9 cellular contexts compared by ENCODE assay signal in genomic region chr5:93583525-93583798, GRCh38. TPM values are rescaled to one million over a fixed set of nuclear protein-coding genes. Genes with fewer than 3 reads are reported as not detected.
A peak's percentile ranks its signal among the peaks of the same experiment; 100 is the strongest.
DNase-seq lines count a peak whose midpoint lies in the region; ATAC-seq and TF ChIP-seq lines count a peak whose summit lies in the region.
"Had no signal": no experiment of that assay in that cellular context is flagged by ENCODE, and none has a peak within 500 bp of the region (broad histone marks: within the 10 kb centered on the region; RNA-seq: fewer than 3 reads in every experiment).

No MANE protein-coding gene starts in this region.

- BruUV-seq in OCI-LY7 (replicated peaks; lab: Mats Ljungman, UMichigan), result no TSS peak

- no peak for DNase-seq in DND-41
- DNase-seq in Karpas-422, result peak; percentile 42
- DNase-seq in ovary, result no peak
- no peak for DNase-seq in NK-92 treated with Interleukin-12 subunit alpha and Interleukin-12 subunit beta, amount 100 ng/mL, for 24 hours (lab: John Stamatoyannopoulos, UW)
- DNase-seq in OCI-LY7 (ENCODE audit: low spot score), result no peak
- no peak for DNase-seq in mesendoderm
- DNase-seq: activated B cell treated with CpG ODN at 0.5 μM for 24 hours had no signal

- 0 to 1% (median 1%) methylated on average over 6 of the region's 6 CpGs for WGBS in ovary, 3 donors
- no CpG with 5 or more reads among the region's 6 CpGs for WGBS in mesendoderm (ENCODE audit: extremely low coverage, insufficient coverage, low lambda C conversion rate)

- CTCF ChIA-PET in OCI-LY7 (lab: Charles Lee; ENCODE audit: unreplicated experiment), result no interaction called here

- H3K27ac ChIP-seq in DND-41 (ENCODE audit: low read length), result no peak overlapping the region
- no peak overlapping the region for H3K27ac ChIP-seq in Karpas-422 (ENCODE audit: low read length)
- peak overlapping the region; percentile 20 for H3K27ac ChIP-seq in duodenal mucosa (ENCODE audit: low read depth, low read length)
- H3K27ac ChIP-seq in ovary, result peak overlapping the region; percentile 55 to 68
- no peak overlapping the region for H3K27ac ChIP-seq in OCI-LY7 (ENCODE audit: low read depth, low read length, poor library complexity, severe bottlenecking)
- H3K27ac ChIP-seq in mesendoderm (ENCODE audit: low read depth, low read length), result no peak overlapping the region

- no peak overlapping the region for H3K4ac ChIP-seq in mesendoderm (ENCODE audit: low read depth, low read length)

- H3K23ac ChIP-seq in mesendoderm (ENCODE audit: low read length), result no peak overlapping the region

- ATAC-seq in DND-41 (ENCODE audit: insufficient read depth, low read depth) (no peak), HG03439 (IDR thresholded peaks at IDR 0.05; ENCODE audit: unreplicated experiment) (no peak)

- peaks cover 24% of the 10 kb centered on the region for H3K4me1 ChIP-seq in DND-41 (ENCODE audit: insufficient read depth, low read length)
- peaks cover 45% of the 10 kb centered on the region for H3K4me1 ChIP-seq in Karpas-422 (ENCODE audit: low read length)
- H3K4me1 ChIP-seq in duodenal mucosa (ENCODE audit: control insufficient read depth in 1 of 2, insufficient read depth in 2 of 2, low read length in 2 of 2), result peaks cover 20 to 26% of the 10 kb centered on the region in 2 donors
- peaks cover 8% of the 10 kb centered on the region for H3K4me1 ChIP-seq in ovary (ENCODE audit: insufficient read depth)
- no peaks in the 10 kb centered on the region for H3K4me1 ChIP-seq in OCI-LY7 (ENCODE audit: insufficient read depth, low read length, poor library complexity, severe bottlenecking)
- H3K4me1 ChIP-seq in mesendoderm (ENCODE audit: control insufficient read depth, low read depth, low read length), result no peaks in the 10 kb centered on the region

- H4K5ac ChIP-seq in mesendoderm (ENCODE audit: low read length), result no peak overlapping the region

- no peak overlapping the region for H3K56ac ChIP-seq in mesendoderm (ENCODE audit: low read length)

- no peak overlapping the region for H2BK120ac ChIP-seq in mesendoderm (ENCODE audit: low read depth, low read length)

- H3K4me3 ChIP-seq in DND-41 (ENCODE audit: low read depth in 1 of 2, low read length in 2 of 2), result peak overlapping the region in 1 of 2 experiments; percentile 53; a peak in 2 of 4 replicates
- peak overlapping the region; percentile 65 for H3K4me3 ChIP-seq in Karpas-422 (ENCODE audit: low read length)
- peak overlapping the region; percentile 60 to 62 for H3K4me3 ChIP-seq in duodenal mucosa (ENCODE audit: low read depth in 1 of 2, low read length in 2 of 2)
- H3K4me3 ChIP-seq in ovary, result peak overlapping the region; percentile 67
- no peak overlapping the region for H3K4me3 ChIP-seq in OCI-LY7 (ENCODE audit: low read depth, low read length, poor library complexity, severe bottlenecking)
- H3K4me3 ChIP-seq in mesendoderm (ENCODE audit: low read length), result no peak overlapping the region

- H3K4me2 ChIP-seq in DND-41 (ENCODE audit: insufficient read depth, low read length) (peak overlapping the region; percentile 61; the same call in 1 of the 2 replicates), Karpas-422 (ENCODE audit: low read depth, low read length, poor library complexity, severe bottlenecking) (peak overlapping the region; percentile 92), OCI-LY7 (ENCODE audit: low read length) (no peak overlapping the region), mesendoderm (ENCODE audit: low read length) (no peak overlapping the region)

- H3K18ac ChIP-seq in mesendoderm (ENCODE audit: low read length), result no peak overlapping the region

- TF ChIP-seq EP300 in ovary (IDR thresholded peaks at IDR 0.05), result no peak

- H3K79me1 ChIP-seq in mesendoderm (ENCODE audit: low read length), result no peaks in the 10 kb centered on the region

- TF ChIP-seq CTCF in DND-41 (IDR thresholded peaks at IDR 0.05; ENCODE audit: borderline replicate concordance, extremely low read depth, low read length, poor library complexity, severe bottlenecking) (no peak), ovary (IDR thresholded peaks at IDR 0.05) (no peak), OCI-LY7 (conservative IDR thresholded peaks at IDR 0.05; ENCODE audit: low read length) (no peak)

- H2AFZ ChIP-seq in DND-41 (ENCODE audit: low read depth, low read length), result no peak overlapping the region
- H2AFZ ChIP-seq in Karpas-422 (ENCODE audit: low read length), result 0 out of 2 replicates have a peak overlapping the region, but pooled peaks have one; percentile 34
- H2AFZ ChIP-seq in OCI-LY7 (ENCODE audit: low read length), result no peak overlapping the region

- no peaks in the 10 kb centered on the region for H3K36me3 ChIP-seq in DND-41 (ENCODE audit: insufficient read depth, low read length)
- no peaks in the 10 kb centered on the region for H3K36me3 ChIP-seq in Karpas-422 (ENCODE audit: insufficient read depth, low read length)
- no peaks in the 10 kb centered on the region for H3K36me3 ChIP-seq in duodenal mucosa (ENCODE audit: control insufficient read depth in 1 of 2, insufficient read depth in 2 of 2, low read length in 2 of 2)
- H3K36me3 ChIP-seq in ovary, result no peaks in the 10 kb centered on the region
- H3K36me3 ChIP-seq in OCI-LY7 (ENCODE audit: insufficient read depth, low read length), result no peaks in the 10 kb centered on the region
- H3K36me3 ChIP-seq in mesendoderm (ENCODE audit: control insufficient read depth, insufficient read depth, low read length), result no peaks in the 10 kb centered on the region

- POLR2A ChIA-PET in OCI-LY7 (lab: Charles Lee), result no interaction called here

- no peak overlapping the region for H4K8ac ChIP-seq in mesendoderm (ENCODE audit: low read depth, low read length)

- intact Hi-C loops in ovary (cut with DNase I) (loop anchor here in 3 of 4 donors (5.0 to 10.0 kb wide), 5 partner anchors 51 to 669 kb away; no protein-coding TSS in a partner anchor), OCI-LY7 (cut with micrococcal nuclease; ENCODE audit: unreplicated experiment) (loop anchor here (5.0 kb wide), 2 partner anchors 334 to 1154 kb away; no protein-coding TSS in a partner anchor)

- H2BK5ac ChIP-seq in mesendoderm (ENCODE audit: low read length), result no peak overlapping the region

- H2AK5ac ChIP-seq in mesendoderm (ENCODE audit: low read length), result no peak overlapping the region

- no peaks in the 10 kb centered on the region for H3K9me2 ChIP-seq in Karpas-422 (replicated peaks; ENCODE audit: insufficient read depth, low read length)
- H3K9me2 ChIP-seq in OCI-LY7 (ENCODE audit: insufficient read depth, low read length), result no peaks in the 10 kb centered on the region

- H3K9me3 ChIP-seq in DND-41 (ENCODE audit: insufficient read depth, low read length, severe bottlenecking), result no peaks in the 10 kb centered on the region
- no peaks in the 10 kb centered on the region for H3K9me3 ChIP-seq in Karpas-422 (ENCODE audit: low read length)
- H3K9me3 ChIP-seq in duodenal mucosa (ENCODE audit: control insufficient read depth in 1 of 2, low read length in 2 of 2), result no peaks in the 10 kb centered on the region
- H3K9me3 ChIP-seq in ovary, result no peaks in the 10 kb centered on the region
- no peaks in the 10 kb centered on the region for H3K9me3 ChIP-seq in OCI-LY7 (ENCODE audit: low read length)

- H3K27me3 ChIP-seq in DND-41 (ENCODE audit: insufficient read depth, low read length, poor library complexity) (peaks cover 33% of the 10 kb centered on the region), Karpas-422 (ENCODE audit: low read length) (peaks cover 4% of the 10 kb centered on the region; the same call in 1 of the 2 replicates), duodenal mucosa (ENCODE audit: control insufficient read depth in 1 of 2, insufficient read depth in 2 of 2, low read length in 2 of 2) (peaks cover 61 to 77% of the 10 kb centered on the region in 2 donors), ovary (no peaks in the 10 kb centered on the region), mesendoderm (ENCODE audit: insufficient read depth, low read length, poor library complexity) (peaks cover 38% of the 10 kb centered on the region)

- no peak overlapping the region for H2BK15ac ChIP-seq in mesendoderm (replicated peaks; ENCODE audit: low read depth)

- no peak for TF ChIP-seq POLR2A in ovary (IDR thresholded peaks at IDR 0.05)

- no peaks in the 10 kb centered on the region for H3K79me2 ChIP-seq in DND-41 (ENCODE audit: insufficient read depth, low read length)
- H3K79me2 ChIP-seq in Karpas-422 (ENCODE audit: low read length), result no peaks in the 10 kb centered on the region
- no peaks in the 10 kb centered on the region for H3K79me2 ChIP-seq in OCI-LY7 (ENCODE audit: insufficient read depth, low read depth, low read length)
- H3K79me2 ChIP-seq in mesendoderm (ENCODE audit: control insufficient read depth, insufficient read depth, low read length), result no peaks in the 10 kb centered on the region

- H4K20me1 ChIP-seq in DND-41 (ENCODE audit: insufficient read depth, low read length) (no peaks in the 10 kb centered on the region), Karpas-422 (ENCODE audit: insufficient read depth, low read depth, low read length) (no peaks in the 10 kb centered on the region), OCI-LY7 (ENCODE audit: insufficient read depth, low read length) (no peaks in the 10 kb centered on the region)

- no peak overlapping the region; the same call in 1 of the 2 replicates for H3K9ac ChIP-seq in DND-41 (ENCODE audit: low read depth, low read length)
- H3K9ac ChIP-seq in Karpas-422 (ENCODE audit: low read length), result peak overlapping the region; percentile 53; the same call in 1 of the 2 replicates
- H3K9ac ChIP-seq in duodenal mucosa (ENCODE audit: low read depth in 1 of 2, low read length in 2 of 2), result no peak overlapping the region
- no peak overlapping the region for H3K9ac ChIP-seq in mesendoderm (ENCODE audit: low read length)

RNA-seq across cellular contexts. Expression of gene NR2F1, which starts 0.4 kb away (rescaled TPM):
- total RNA-seq in Karpas-422 (2014; rRNA removed; shearing (Covaris generic); ENCODE audit: low replicate concordance), result not detected in 2 replicates
- total RNA-seq in ovary, result 100 to 1,000 TPM in 2 of 7 donors, 10 to 100 TPM in 5; 51.6 to 179 (median 71.5) TPM
- 10 to 100 TPM; 47.6 to 96.5 TPM for polyA plus RNA-seq in ovary
- total RNA-seq in OCI-LY7 (2014; rRNA removed; shearing (Covaris generic)), result not detected in 2 replicates
- total RNA-seq in OCI-LY7 (2022), result not detected in 2 replicates
- not detected for polyA plus RNA-seq in mesendoderm (2013, experiment 1 of 2)
- polyA plus RNA-seq in mesendoderm (2013, experiment 2 of 2), result not detected
- total RNA-seq: activated B cell treated with CpG ODN at 0.5 μM for 24 hours had no signal

RNA-seq across cellular contexts. Expression of gene NR2F1-AS1, which starts 2.4 kb away (rescaled TPM):
- total RNA-seq in Karpas-422 (2014; rRNA removed; shearing (Covaris generic); ENCODE audit: low replicate concordance), result 1.7 TPM in 1 of 2 replicates, not detected in the other
- total RNA-seq in ovary (10 to 100 TPM; 22.4 to 45.7 (median 26.5) TPM), OCI-LY7 (2022) (not detected in 2 replicates)
- polyA plus RNA-seq in ovary, result 10 to 100 TPM; 20.7 to 25.0 TPM
- total RNA-seq in OCI-LY7 (2014; rRNA removed; shearing (Covaris generic)), result not detected in 2 replicates
- polyA plus RNA-seq in mesendoderm (2013, experiment 1 of 2), result 0.53 TPM
- 0.66 TPM for polyA plus RNA-seq in mesendoderm (2013, experiment 2 of 2)
- total RNA-seq: activated B cell treated with CpG ODN at 0.5 μM for 24 hours had no signal

Comparison
In these comparisons a context has a peak if more than half of its experiments do, and no peak if none do; other contexts are left out.
1. H3K27ac ChIP-seq: peak in duodenal mucosa (single experiment) and ovary (2 of 2); none in DND-41 (single experiment), Karpas-422 (single experiment), OCI-LY7 (single experiment) and mesendoderm (single experiment).
2. H3K4me2 ChIP-seq: peak in DND-41 (single experiment) and Karpas-422 (single experiment); none in OCI-LY7 (single experiment) and mesendoderm (single experiment).
3. H3K4me3 ChIP-seq: peak in Karpas-422 (single experiment), duodenal mucosa (2 of 2) and ovary (single experiment); none in OCI-LY7 (single experiment) and mesendoderm (single experiment).
4. RNA of gene NR2F1, which starts 0.4 kb away (total RNA-seq): 51.6 to 179 TPM in ovary; not detected in Karpas-422 and not detected in OCI-LY7; every median in the first group is over 10 times any median in the second.